Comparison of ENCODE assay signal across 1 cellular context in the genomic region with DNA sequence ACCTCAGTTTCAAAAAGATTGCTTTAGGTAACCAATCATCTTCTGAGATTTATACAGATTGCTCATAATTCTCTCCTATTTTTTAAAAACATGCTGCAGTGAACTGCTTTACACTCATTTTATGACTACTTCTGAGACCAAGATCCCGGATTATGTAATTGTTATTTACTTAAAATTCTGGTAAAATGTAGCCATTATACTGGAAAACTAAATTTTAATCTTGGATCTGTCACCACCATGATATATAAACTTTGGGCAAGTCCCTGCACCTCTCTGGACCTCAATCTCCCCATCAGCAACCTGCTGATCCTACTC.
TF ChIP-seq lines count a peak whose summit lies in the region.

No MANE protein-coding gene starts in this region.

TF ChIP-seq in GM12878, 131 proteins besides CTCF, POLR2A, EP300 and RAD21:
- TF ChIP-seq ZNF24 (IDR thresholded peaks at IDR 0.05) (no peak), ZNF207 (IDR thresholded peaks at IDR 0.05; ENCODE audit: borderline replicate concordance) (no peak), IKZF2 (IDR thresholded peaks at IDR 0.05) (no peak), CHD4 (IDR thresholded peaks at IDR 0.05) (no peak), CREM (IDR thresholded peaks at IDR 0.05; ENCODE audit: low read depth) (no peak), POLR2AphosphoS5 (IDR thresholded peaks at IDR 0.05; ENCODE audit: low read length) (no peak), PML (IDR thresholded peaks at IDR 0.05; ENCODE audit: low read length) (no peak)
- TF ChIP-seq, protein P1, sequence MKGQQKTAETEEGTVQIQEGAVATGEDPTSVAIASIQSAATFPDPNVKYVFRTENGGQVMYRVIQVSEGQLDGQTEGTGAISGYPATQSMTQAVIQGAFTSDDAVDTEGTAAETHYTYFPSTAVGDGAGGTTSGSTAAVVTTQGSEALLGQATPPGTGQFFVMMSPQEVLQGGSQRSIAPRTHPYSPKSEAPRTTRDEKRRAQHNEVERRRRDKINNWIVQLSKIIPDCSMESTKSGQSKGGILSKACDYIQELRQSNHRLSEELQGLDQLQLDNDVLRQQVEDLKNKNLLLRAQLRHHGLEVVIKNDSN (IDR thresholded peaks at IDR 0.05; ENCODE audit: borderline replicate concordance, extremely low read length, insufficient read depth, low read depth, low read length): no peak
- TF ChIP-seq, protein P2, sequence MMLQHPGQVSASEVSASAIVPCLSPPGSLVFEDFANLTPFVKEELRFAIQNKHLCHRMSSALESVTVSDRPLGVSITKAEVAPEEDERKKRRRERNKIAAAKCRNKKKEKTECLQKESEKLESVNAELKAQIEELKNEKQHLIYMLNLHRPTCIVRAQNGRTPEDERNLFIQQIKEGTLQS (IDR thresholded peaks at IDR 0.05; ENCODE audit: borderline replicate concordance, extremely low read depth, low read depth, low read length): no peak
